In genomic region chr17:66492500-66493123, GRCh38 we compare ENCODE assay signal across 13 cellular contexts.
DNase-seq lines count a peak whose midpoint lies in the region; ATAC-seq and TF ChIP-seq lines count a peak whose summit lies in the region.
"Had no signal": no experiment of that assay in that cellular context is flagged by ENCODE, and none has a peak within 500 bp of the region (broad histone marks: within the 10 kb centered on the region; RNA-seq: fewer than 3 reads in every experiment).

No MANE protein-coding gene starts in this region.

- H3K27me3 Mint-ChIP-seq in CD8-positive, alpha-beta T cell (ENCODE audit: low read depth): no peaks in the 10 kb centered on the region
- no peaks in the 10 kb centered on the region for H3K27me3 Mint-ChIP-seq in activated T-helper 1 cell treated with anti-CD3 and anti-CD28 coated beads, Interleukin-12 subunit alpha, Interleukin-12 subunit beta, Interleukin-2, Interleukin-4 antibody, amounts not matched to agents 30 ng/mL and 10 ng/mL and 1 ng/mL, durations not matched to agents 14 hours and 24 hours and 36 hours (ENCODE audit: insufficient read depth)
- H3K27me3 Mint-ChIP-seq: stimulated activated memory B cell treated with anti-CD40 and anti-IgM and Interleukin-4, amounts not matched to agents 10 μg/mL and 1 μg/mL and 100 μg/mL, for 72 hours had no signal

- H2BK15ac ChIP-seq in IMR-90 (ENCODE audit: low read depth, low read length): peak overlapping the region; percentile 34; the same call in 1 of the 3 replicates

- H4K5ac ChIP-seq in IMR-90 (ENCODE audit: low read depth, low read length): peak overlapping the region; percentile 93; the same call in 1 of the 2 replicates

- H3K14ac ChIP-seq in IMR-90 (replicated peaks; ENCODE audit: low read depth, low read length): peak overlapping the region; percentile 63

- H3K4me2 ChIP-seq in IMR-90 (ENCODE audit: low read depth, low read length): peak overlapping the region; percentile 52

- H3K27me3 ChIP-seq in CD8-positive, alpha-beta T cell (ENCODE audit: insufficient read depth, low read length): no peaks in the 10 kb centered on the region
- H3K27me3 ChIP-seq in IMR-90 (ENCODE audit: control insufficient read depth, insufficient read depth, low read length): no peaks in the 10 kb centered on the region

- TF ChIP-seq POLR2A in IMR-90 (IDR thresholded peaks at IDR 0.05; ENCODE audit: low read depth, low read length): no peak

- no peaks in the 10 kb centered on the region for H3K36me3 ChIP-seq in CD8-positive, alpha-beta T cell (ENCODE audit: insufficient read depth, low read length)
- H3K36me3 ChIP-seq in IMR-90 (ENCODE audit: control insufficient read depth, insufficient read depth, low read length): peaks cover 2% of the 10 kb centered on the region; the same call in 1 of the 2 replicates

- peaks cover 19% of the 10 kb centered on the region for H3K9me1 ChIP-seq in IMR-90 (ENCODE audit: insufficient read depth, low read length)

- H3K9me3 ChIP-seq in CD8-positive, alpha-beta T cell (ENCODE audit: low read length): no peaks in the 10 kb centered on the region
- H3K9me3 ChIP-seq in IMR-90 (ENCODE audit: control insufficient read depth, insufficient read depth, low read length): no peaks in the 10 kb centered on the region

- H3K56ac ChIP-seq in IMR-90 (ENCODE audit: extremely low read depth, insufficient read depth, low read length): no peak overlapping the region

- no peak overlapping the region; the same call in 1 of the 2 replicates for H3K9ac ChIP-seq in IMR-90 (ENCODE audit: low read depth, low read length)

- H3K4ac ChIP-seq in IMR-90 (ENCODE audit: low read depth, low read length): peak overlapping the region; percentile 85

- H3K4me1 ChIP-seq in CD8-positive, alpha-beta T cell (ENCODE audit: insufficient read depth, low read length): peaks cover 28% of the 10 kb centered on the region
- peaks cover 17% of the 10 kb centered on the region for H3K4me1 ChIP-seq in IMR-90 (ENCODE audit: control insufficient read depth, insufficient read depth, low read length)

- peak overlapping the region; percentile 0 for H3K23ac ChIP-seq in IMR-90 (ENCODE audit: low read depth, low read length)

- H2AK5ac ChIP-seq in IMR-90 (ENCODE audit: low read depth, low read length): peak overlapping the region; percentile 90; the same call in 1 of the 2 replicates

- peak overlapping the region; percentile 23 for H3K27ac Mint-ChIP-seq in CD8-positive, alpha-beta T cell
- peak overlapping the region; percentile 35 for H3K27ac Mint-ChIP-seq in activated T-helper 1 cell treated with anti-CD3 and anti-CD28 coated beads, Interleukin-12 subunit alpha, Interleukin-12 subunit beta, Interleukin-2, Interleukin-4 antibody, amounts not matched to agents 30 ng/mL and 10 ng/mL and 1 ng/mL, durations not matched to agents 14 hours and 24 hours and 36 hours
- H3K27ac Mint-ChIP-seq: stimulated activated memory B cell treated with anti-CD40 and anti-IgM and Interleukin-4, amounts not matched to agents 10 μg/mL and 1 μg/mL and 100 μg/mL, for 72 hours had no signal

- CTCF ChIA-PET in CD8-positive, alpha-beta T cell (lab: Charles Lee): interaction anchor here (1.3 kb wide), 1 partner anchor 12 kb away, joined by 3 read pairs; no protein-coding TSS in a partner anchor
- CTCF ChIA-PET in IMR-90 (lab: Yijun Ruan, JAX): no interaction called here

- no peak overlapping the region for H3K27ac ChIP-seq in CD8-positive, alpha-beta T cell (ENCODE audit: low read depth, low read length)
- H3K27ac ChIP-seq in IMR-90 (ENCODE audit: insufficient read depth, low read length): peak overlapping the region; percentile 78

- in situ Hi-C loops in IMR-90 (cut with MboI; ENCODE audit: low sequenced_read_pairs): no loop called here

- H2BK20ac ChIP-seq in IMR-90 (ENCODE audit: low read depth, low read length): peak overlapping the region; percentile 13; the same call in 1 of the 2 replicates

- POLR2A ChIA-PET in CD8-positive, alpha-beta T cell (lab: Charles Lee): no interaction called here
- POLR2A ChIA-PET in IMR-90 (lab: Charles Lee; ENCODE audit: unreplicated experiment): no interaction called here

- H3K18ac ChIP-seq in IMR-90 (ENCODE audit: low read depth, low read length): peak overlapping the region; percentile 93

- H2BK5ac ChIP-seq in IMR-90 (ENCODE audit: low read depth, low read length, poor library complexity, severe bottlenecking): peak overlapping the region; percentile 92

- H4K20me1 ChIP-seq in IMR-90 (ENCODE audit: insufficient read depth, low read length): peaks cover 11% of the 10 kb centered on the region; the same call in 1 of the 2 replicates

- WGBS in IMR-90 (ENCODE audit: extremely low coverage in 2 of 2, insufficient read length in 1 of 2), 2 experiments: 33% methylated on average over 3 of the region's 7 CpGs; no CpG with 5 or more reads in 1 of the 2 experiments

- dilution Hi-C loops in IMR-90 (cut with HindIII; ENCODE audit: low sequenced_read_pairs, unreplicated experiment): no loop called here

- no peak for TF ChIP-seq CTCF in CD8-positive, alpha-beta T cell (IDR thresholded peaks at IDR 0.05)
- TF ChIP-seq CTCF in IMR-90 (conservative IDR thresholded peaks at IDR 0.05; ENCODE audit: low read depth, low read length): no peak

- no peak overlapping the region for H3K4me3 Mint-ChIP-seq in CD8-positive, alpha-beta T cell
- no peak overlapping the region for H3K4me3 Mint-ChIP-seq in activated T-helper 1 cell treated with anti-CD3 and anti-CD28 coated beads, Interleukin-12 subunit alpha, Interleukin-12 subunit beta, Interleukin-2, Interleukin-4 antibody, amounts not matched to agents 30 ng/mL and 10 ng/mL and 1 ng/mL, durations not matched to agents 14 hours and 24 hours and 36 hours
- H3K4me3 Mint-ChIP-seq: CD14-positive monocyte; stimulated activated memory B cell treated with anti-CD40 and anti-IgM and Interleukin-4, amounts not matched to agents 10 μg/mL and 1 μg/mL and 100 μg/mL, for 72 hours had no signal

- intact Hi-C loops in CD8-positive, alpha-beta T cell (cut with DNase I, micrococcal nuclease): no loop called here
- intact Hi-C loops in IMR-90 (cut with micrococcal nuclease): no loop called here
- intact Hi-C loops in activated T-helper 1 cell treated with anti-CD3 and anti-CD28 coated beads, Interleukin-12 subunit alpha, Interleukin-12 subunit beta, Interleukin-2, Interleukin-4 antibody, amounts not matched to agents 30 ng/mL and 10 ng/mL and 1 ng/mL, durations not matched to agents 14 hours and 24 hours and 36 hours (cut with micrococcal nuclease): loop anchor here (10.0 kb wide), 1 partner anchor 52 kb away; no protein-coding TSS in a partner anchor

- H4K91ac ChIP-seq in IMR-90 (ENCODE audit: insufficient read depth, low read depth, low read length): peak overlapping the region; percentile 43

- peak overlapping the region; percentile 78 for H2BK120ac ChIP-seq in IMR-90 (ENCODE audit: low read depth, low read length)

- no peak for ATAC-seq in CD8-positive, alpha-beta T cell
- ATAC-seq in IMR-90 (ENCODE audit: low read depth) (no peak), HG02973 (IDR thresholded peaks at IDR 0.05; ENCODE audit: unreplicated experiment) (no peak), HG03097 (IDR thresholded peaks at IDR 0.05; ENCODE audit: low FRiP score, unreplicated experiment) (no peak), left lobe of liver (no peak)
- ATAC-seq: stimulated activated memory B cell treated with anti-CD40 and anti-IgM and Interleukin-4, amounts not matched to agents 10 μg/mL and 1 μg/mL and 100 μg/mL, for 72 hours had no signal

- H2AK9ac ChIP-seq in IMR-90 (replicated peaks; ENCODE audit: low read depth, low read length, poor library complexity): peak overlapping the region; percentile 74

- H3K4me3 ChIP-seq in CD8-positive, alpha-beta T cell (ENCODE audit: low read depth, low read length): no peak overlapping the region
- no peak overlapping the region for H3K4me3 ChIP-seq in IMR-90 (ENCODE audit: insufficient read depth, low read depth, low read length)

- H3K36me3 Mint-ChIP-seq in CD8-positive, alpha-beta T cell: peaks cover 30% of the 10 kb centered on the region
- peaks cover 21% of the 10 kb centered on the region for H3K36me3 Mint-ChIP-seq in activated T-helper 1 cell treated with anti-CD3 and anti-CD28 coated beads, Interleukin-12 subunit alpha, Interleukin-12 subunit beta, Interleukin-2, Interleukin-4 antibody, amounts not matched to agents 30 ng/mL and 10 ng/mL and 1 ng/mL, durations not matched to agents 14 hours and 24 hours and 36 hours (ENCODE audit: low read depth)
- H3K36me3 Mint-ChIP-seq: stimulated activated memory B cell treated with anti-CD40 and anti-IgM and Interleukin-4, amounts not matched to agents 10 μg/mL and 1 μg/mL and 100 μg/mL, for 72 hours had no signal

- peak overlapping the region; percentile 57 to 69; a peak in 3 of 4 replicates for H4K8ac ChIP-seq in IMR-90 (ENCODE audit: low read depth in 2 of 2, low read length in 2 of 2)

- no peak for TF ChIP-seq RAD21 in IMR-90 (IDR thresholded peaks at IDR 0.05; ENCODE audit: low read length)

- peaks cover 59% of the 10 kb centered on the region for H3K4me1 Mint-ChIP-seq in CD8-positive, alpha-beta T cell (ENCODE audit: low read depth)
- peaks cover 61% of the 10 kb centered on the region for H3K4me1 Mint-ChIP-seq in activated T-helper 1 cell treated with anti-CD3 and anti-CD28 coated beads, Interleukin-12 subunit alpha, Interleukin-12 subunit beta, Interleukin-2, Interleukin-4 antibody, amounts not matched to agents 30 ng/mL and 10 ng/mL and 1 ng/mL, durations not matched to agents 14 hours and 24 hours and 36 hours (ENCODE audit: low read depth)
- H3K4me1 Mint-ChIP-seq: stimulated activated memory B cell treated with anti-CD40 and anti-IgM and Interleukin-4, amounts not matched to agents 10 μg/mL and 1 μg/mL and 100 μg/mL, for 72 hours had no signal

- H3K79me1 ChIP-seq in IMR-90 (ENCODE audit: low read depth in 1 of 2, low read length in 2 of 2): peaks cover 35 to 67% of the 10 kb centered on the region in 2 experiments

- no peak for DNase-seq in CD8-positive, alpha-beta T cell
- DNase-seq in IMR-90 (no peak), iris pigment epithelial cell (ENCODE audit: low read depth) (peak; percentile 46), pons (ENCODE audit: low spot score) (no peak), left lobe of liver (ENCODE audit: low spot score) (no peak)
- DNase-seq in activated T-helper 1 cell treated with anti-CD3 and anti-CD28 coated beads, Interleukin-12 subunit alpha, Interleukin-12 subunit beta, Interleukin-2, Interleukin-4 antibody, amounts not matched to agents 30 ng/mL and 10 ng/mL and 1 ng/mL, durations not matched to agents 14 hours and 24 hours and 36 hours (ENCODE audit: low spot score): no peak
- DNase-seq: activated CD4-positive, CD25-positive, alpha-beta regulatory T cell; NCI-H526 treated with DMSO at 0.1 percent for 48 hours; stimulated activated CD4-positive, alpha-beta T cell treated with anti-CD3 and anti-CD28 coated beads, Interleukin-2, amount 100 ng/mL, for 48 hours had no signal

- no TSS peak for BruUV-seq in IMR-90 (replicated peaks; lab: Mats Ljungman, UMichigan)

- peak overlapping the region; percentile 23 for H2AFZ ChIP-seq in IMR-90 (replicated peaks; ENCODE audit: low read length, poor library complexity)

- no peaks in the 10 kb centered on the region for H3K9me3 Mint-ChIP-seq in CD8-positive, alpha-beta T cell
- H3K9me3 Mint-ChIP-seq in activated T-helper 1 cell treated with anti-CD3 and anti-CD28 coated beads, Interleukin-12 subunit alpha, Interleukin-12 subunit beta, Interleukin-2, Interleukin-4 antibody, amounts not matched to agents 30 ng/mL and 10 ng/mL and 1 ng/mL, durations not matched to agents 14 hours and 24 hours and 36 hours: no peaks in the 10 kb centered on the region
